2 cellular contexts compared by ENCODE assay signal in the genomic region with DNA sequence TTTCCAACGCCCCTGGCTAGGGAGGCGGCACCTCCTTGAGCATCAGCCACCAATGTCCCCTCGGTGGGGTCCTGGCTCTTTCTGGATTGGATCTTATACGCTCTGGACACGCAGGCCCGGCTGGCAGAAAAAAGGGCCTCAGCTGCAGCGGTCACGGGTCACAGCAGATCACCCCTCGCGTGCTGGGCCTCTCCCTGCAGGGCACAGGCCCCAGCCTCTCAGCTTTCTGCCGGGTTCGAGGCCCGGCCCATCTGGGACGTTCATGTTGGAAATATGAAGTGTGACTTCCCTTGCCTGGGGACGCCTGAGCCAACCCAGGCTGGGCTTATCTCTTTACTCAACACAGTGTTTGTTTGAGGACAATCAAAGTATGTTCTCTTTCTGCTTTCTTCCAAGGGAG.
TF ChIP-seq lines count a peak whose summit lies in the region.

No MANE protein-coding gene starts in this region.

TF ChIP-seq in IMR-90, 13 proteins besides CTCF, POLR2A, EP300 and RAD21:
- TF ChIP-seq CEBPB (IDR thresholded peaks at IDR 0.05; ENCODE audit: low read depth, low read length) (no peak), MAZ (IDR thresholded peaks at IDR 0.05; ENCODE audit: borderline replicate concordance, low read depth, low read length) (no peak), FOS (IDR thresholded peaks at IDR 0.05; ENCODE audit: low read depth, low read length) (no peak), MXI1 (IDR thresholded peaks at IDR 0.05; ENCODE audit: borderline replicate concordance, low read depth, low read length) (no peak), CHD1 (IDR thresholded peaks at IDR 0.05; ENCODE audit: low read depth, low read length) (no peak), MAFK (IDR thresholded peaks at IDR 0.05; ENCODE audit: low read depth, low read length) (no peak), SMC3 (IDR thresholded peaks at IDR 0.05; ENCODE audit: low read depth, low read length) (no peak), BHLHE40 (IDR thresholded peaks at IDR 0.05; ENCODE audit: low read depth, low read length) (no peak), RFX5 (IDR thresholded peaks at IDR 0.05; ENCODE audit: low read depth, low read length) (no peak), RCOR1 (IDR thresholded peaks at IDR 0.05; ENCODE audit: insufficient replicate concordance, low read length) (no peak)
- TF ChIP-seq, protein P1, sequence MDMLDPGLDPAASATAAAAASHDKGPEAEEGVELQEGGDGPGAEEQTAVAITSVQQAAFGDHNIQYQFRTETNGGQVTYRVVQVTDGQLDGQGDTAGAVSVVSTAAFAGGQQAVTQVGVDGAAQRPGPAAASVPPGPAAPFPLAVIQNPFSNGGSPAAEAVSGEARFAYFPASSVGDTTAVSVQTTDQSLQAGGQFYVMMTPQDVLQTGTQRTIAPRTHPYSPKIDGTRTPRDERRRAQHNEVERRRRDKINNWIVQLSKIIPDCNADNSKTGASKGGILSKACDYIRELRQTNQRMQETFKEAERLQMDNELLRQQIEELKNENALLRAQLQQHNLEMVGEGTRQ (IDR thresholded peaks at IDR 0.05; ENCODE audit: low read depth, low read length), result no peak

TF ChIP-seq in SK-N-SH, 30 proteins besides CTCF, POLR2A, EP300 and RAD21:
- TF ChIP-seq ELF1 (IDR thresholded peaks at IDR 0.05) (no peak), TCF12 (IDR thresholded peaks at IDR 0.05) (no peak), SMC3 (IDR thresholded peaks at IDR 0.05; ENCODE audit: low read depth, low read length) (no peak), NRF1 (IDR thresholded peaks at IDR 0.05; ENCODE audit: low read depth, low read length) (no peak), FOXM1 (IDR thresholded peaks at IDR 0.05; ENCODE audit: low read depth) (no peak), NFIC (IDR thresholded peaks at IDR 0.05; ENCODE audit: borderline replicate concordance) (no peak), GABPA (IDR thresholded peaks at IDR 0.05; ENCODE audit: low read depth) (no peak), FOSL2 (IDR thresholded peaks at IDR 0.05; ENCODE audit: borderline replicate concordance, low read depth) (no peak), RCOR1 (IDR thresholded peaks at IDR 0.05; ENCODE audit: low read length) (no peak), JUND (IDR thresholded peaks at IDR 0.05) (no peak), RXRA (IDR thresholded peaks at IDR 0.05; ENCODE audit: borderline replicate concordance, low read depth) (no peak), CHD2 (IDR thresholded peaks at IDR 0.05; ENCODE audit: low read length, partially characterized antibody) (no peak), FOXJ3 (CRISPR knock-in tag; IDR thresholded peaks at IDR 0.05) (no peak), MXI1 (IDR thresholded peaks at IDR 0.05; ENCODE audit: low read depth, low read length) (no peak)
- TF ChIP-seq, protein P2, sequence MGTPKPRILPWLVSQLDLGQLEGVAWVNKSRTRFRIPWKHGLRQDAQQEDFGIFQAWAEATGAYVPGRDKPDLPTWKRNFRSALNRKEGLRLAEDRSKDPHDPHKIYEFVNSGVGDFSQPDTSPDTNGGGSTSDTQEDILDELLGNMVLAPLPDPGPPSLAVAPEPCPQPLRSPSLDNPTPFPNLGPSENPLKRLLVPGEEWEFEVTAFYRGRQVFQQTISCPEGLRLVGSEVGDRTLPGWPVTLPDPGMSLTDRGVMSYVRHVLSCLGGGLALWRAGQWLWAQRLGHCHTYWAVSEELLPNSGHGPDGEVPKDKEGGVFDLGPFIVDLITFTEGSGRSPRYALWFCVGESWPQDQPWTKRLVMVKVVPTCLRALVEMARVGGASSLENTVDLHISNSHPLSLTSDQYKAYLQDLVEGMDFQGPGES (IDR thresholded peaks at IDR 0.05; ENCODE audit: low read depth, low read length), result no peak
- TF ChIP-seq, protein P3, sequence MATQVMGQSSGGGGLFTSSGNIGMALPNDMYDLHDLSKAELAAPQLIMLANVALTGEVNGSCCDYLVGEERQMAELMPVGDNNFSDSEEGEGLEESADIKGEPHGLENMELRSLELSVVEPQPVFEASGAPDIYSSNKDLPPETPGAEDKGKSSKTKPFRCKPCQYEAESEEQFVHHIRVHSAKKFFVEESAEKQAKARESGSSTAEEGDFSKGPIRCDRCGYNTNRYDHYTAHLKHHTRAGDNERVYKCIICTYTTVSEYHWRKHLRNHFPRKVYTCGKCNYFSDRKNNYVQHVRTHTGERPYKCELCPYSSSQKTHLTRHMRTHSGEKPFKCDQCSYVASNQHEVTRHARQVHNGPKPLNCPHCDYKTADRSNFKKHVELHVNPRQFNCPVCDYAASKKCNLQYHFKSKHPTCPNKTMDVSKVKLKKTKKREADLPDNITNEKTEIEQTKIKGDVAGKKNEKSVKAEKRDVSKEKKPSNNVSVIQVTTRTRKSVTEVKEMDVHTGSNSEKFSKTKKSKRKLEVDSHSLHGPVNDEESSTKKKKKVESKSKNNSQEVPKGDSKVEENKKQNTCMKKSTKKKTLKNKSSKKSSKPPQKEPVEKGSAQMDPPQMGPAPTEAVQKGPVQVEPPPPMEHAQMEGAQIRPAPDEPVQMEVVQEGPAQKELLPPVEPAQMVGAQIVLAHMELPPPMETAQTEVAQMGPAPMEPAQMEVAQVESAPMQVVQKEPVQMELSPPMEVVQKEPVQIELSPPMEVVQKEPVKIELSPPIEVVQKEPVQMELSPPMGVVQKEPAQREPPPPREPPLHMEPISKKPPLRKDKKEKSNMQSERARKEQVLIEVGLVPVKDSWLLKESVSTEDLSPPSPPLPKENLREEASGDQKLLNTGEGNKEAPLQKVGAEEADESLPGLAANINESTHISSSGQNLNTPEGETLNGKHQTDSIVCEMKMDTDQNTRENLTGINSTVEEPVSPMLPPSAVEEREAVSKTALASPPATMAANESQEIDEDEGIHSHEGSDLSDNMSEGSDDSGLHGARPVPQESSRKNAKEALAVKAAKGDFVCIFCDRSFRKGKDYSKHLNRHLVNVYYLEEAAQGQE (IDR thresholded peaks at IDR 0.05; ENCODE audit: low read depth, low read length), result no peak
- TF ChIP-seq, protein P4, sequence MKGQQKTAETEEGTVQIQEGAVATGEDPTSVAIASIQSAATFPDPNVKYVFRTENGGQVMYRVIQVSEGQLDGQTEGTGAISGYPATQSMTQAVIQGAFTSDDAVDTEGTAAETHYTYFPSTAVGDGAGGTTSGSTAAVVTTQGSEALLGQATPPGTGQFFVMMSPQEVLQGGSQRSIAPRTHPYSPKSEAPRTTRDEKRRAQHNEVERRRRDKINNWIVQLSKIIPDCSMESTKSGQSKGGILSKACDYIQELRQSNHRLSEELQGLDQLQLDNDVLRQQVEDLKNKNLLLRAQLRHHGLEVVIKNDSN (IDR thresholded peaks at IDR 0.05; ENCODE audit: borderline replicate concordance, low read depth), result no peak
- TF ChIP-seq, protein P1 (IDR thresholded peaks at IDR 0.05; ENCODE audit: borderline replicate concordance, low read depth, low read length), result no peak
- TF ChIP-seq, protein P5, sequence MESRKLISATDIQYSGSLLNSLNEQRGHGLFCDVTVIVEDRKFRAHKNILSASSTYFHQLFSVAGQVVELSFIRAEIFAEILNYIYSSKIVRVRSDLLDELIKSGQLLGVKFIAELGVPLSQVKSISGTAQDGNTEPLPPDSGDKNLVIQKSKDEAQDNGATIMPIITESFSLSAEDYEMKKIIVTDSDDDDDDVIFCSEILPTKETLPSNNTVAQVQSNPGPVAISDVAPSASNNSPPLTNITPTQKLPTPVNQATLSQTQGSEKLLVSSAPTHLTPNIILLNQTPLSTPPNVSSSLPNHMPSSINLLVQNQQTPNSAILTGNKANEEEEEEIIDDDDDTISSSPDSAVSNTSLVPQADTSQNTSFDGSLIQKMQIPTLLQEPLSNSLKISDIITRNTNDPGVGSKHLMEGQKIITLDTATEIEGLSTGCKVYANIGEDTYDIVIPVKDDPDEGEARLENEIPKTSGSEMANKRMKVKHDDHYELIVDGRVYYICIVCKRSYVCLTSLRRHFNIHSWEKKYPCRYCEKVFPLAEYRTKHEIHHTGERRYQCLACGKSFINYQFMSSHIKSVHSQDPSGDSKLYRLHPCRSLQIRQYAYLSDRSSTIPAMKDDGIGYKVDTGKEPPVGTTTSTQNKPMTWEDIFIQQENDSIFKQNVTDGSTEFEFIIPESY (IDR thresholded peaks at IDR 0.05; ENCODE audit: borderline replicate concordance, low read depth), result no peak
